In genomic region chr19:46040952-46041500, GRCh38 we compare ENCODE assay signal across 12 cellular contexts. TPM values are rescaled to one million over a fixed set of nuclear protein-coding genes. Genes with fewer than 3 reads are reported as not detected.
DNase-seq lines count a peak whose midpoint lies in the region; ATAC-seq and TF ChIP-seq lines count a peak whose summit lies in the region.
"Had no signal": no experiment of that assay in that cellular context is flagged by ENCODE, and none has a peak within 500 bp of the region (broad histone marks: within the 10 kb centered on the region; RNA-seq: fewer than 3 reads in every experiment).

IGFL4 (minus strand) TSS chr19:46041002; CDS start chr19:46040962, 40 bp downstream.

- H3K27me3 Mint-ChIP-seq in MCF 10A (ENCODE audit: insufficient read depth, unreplicated experiment), result peaks cover 46% of the 10 kb centered on the region

- H3K9ac ChIP-seq in MM.1S (ENCODE audit: low read length), result no peak within 1 kb of the TSS

- H3K36me3 Mint-ChIP-seq in MCF 10A (ENCODE audit: insufficient read depth, unreplicated experiment), result no peaks in the 10 kb centered on the region
- H3K36me3 Mint-ChIP-seq: activated CD8-positive, alpha-beta memory T cell treated with anti-CD3 and anti-CD28 coated beads, Interleukin-2, amount 10 ng/mL, durations not matched to agents 7 days and 5 days had no signal

- CTCF ChIA-PET in MCF 10A (lab: Yijun Ruan, JAX), result interaction anchor here (0.6 to 4.2 kb wide), 6 partner anchors 12 to 1567 kb away, joined by 3 to 28 read pairs (median 6); no protein-coding TSS in a partner anchor

- H3K79me2 ChIP-seq in MM.1S (ENCODE audit: low read length), result no peaks in the 10 kb centered on the region

- H3K4me1 Mint-ChIP-seq in MCF 10A (ENCODE audit: insufficient read depth, unreplicated experiment), result peaks cover 12% of the 10 kb centered on the region
- H3K4me1 Mint-ChIP-seq: activated CD8-positive, alpha-beta memory T cell treated with anti-CD3 and anti-CD28 coated beads, Interleukin-2, amount 10 ng/mL, durations not matched to agents 7 days and 5 days had no signal

- H3K27ac ChIP-seq in breast epithelium (no peak within 1 kb of the TSS), dorsolateral prefrontal cortex (no peak within 1 kb of the TSS), MM.1S (ENCODE audit: low read length) (no peak within 1 kb of the TSS), right lobe of liver (no peak within 1 kb of the TSS)
- H3K27ac ChIP-seq: esophagus squamous epithelium, thoracic aorta had no signal

- H3K9me2 ChIP-seq in MM.1S (replicated peaks; ENCODE audit: insufficient read depth, low read length), result no peaks in the 10 kb centered on the region

- H3K27me3 ChIP-seq in breast epithelium (no peaks in the 10 kb centered on the region), dorsolateral prefrontal cortex (no peaks in the 10 kb centered on the region), MM.1S (replicated peaks; ENCODE audit: insufficient read depth, low read length) (no peaks in the 10 kb centered on the region), right lobe of liver (no peaks in the 10 kb centered on the region)

- WGBS in right lobe of liver (ENCODE audit: insufficient coverage, low coverage, low lambda C conversion rate, missing lambda C conversion rate), result 51% methylated on average over 7 of the region's 7 CpGs

- no peaks in the 10 kb centered on the region for H3F3A ChIP-seq in MM.1S (ENCODE audit: insufficient read depth, low read length)

- no peak within 1 kb of the TSS for H3K27ac Mint-ChIP-seq in MCF 10A (ENCODE audit: low read depth, unreplicated experiment)
- H3K27ac Mint-ChIP-seq: activated CD8-positive, alpha-beta memory T cell treated with anti-CD3 and anti-CD28 coated beads, Interleukin-2, amount 10 ng/mL, durations not matched to agents 7 days and 5 days had no signal

- no TSS peak for BruUV-seq in MCF 10A (replicated peaks; lab: Mats Ljungman, UMichigan)

- no peak for TF ChIP-seq POLR2A in breast epithelium (IDR thresholded peaks at IDR 0.05)
- TF ChIP-seq POLR2A in right lobe of liver (IDR thresholded peaks at IDR 0.05), result no peak

- H3K36me3 ChIP-seq in breast epithelium, result no peaks in the 10 kb centered on the region
- H3K36me3 ChIP-seq in MM.1S (replicated peaks; ENCODE audit: insufficient read depth, low read length), result no peaks in the 10 kb centered on the region
- H3K36me3 ChIP-seq in right lobe of liver, result no peaks in the 10 kb centered on the region
- H3K36me3 ChIP-seq: esophagus squamous epithelium, thoracic aorta had no signal

- DNase-seq in MCF 10A (ENCODE audit: unreplicated experiment), result peak; percentile 51
- no peak for DNase-seq in breast epithelium (ENCODE audit: low spot score in 2 of 2)
- peak; percentile 46 for DNase-seq in NCI-H2196 treated with DMSO at 0.1 percent for 48 hours (lab: John Stamatoyannopoulos, UW; ENCODE audit: unreplicated experiment)
- DNase-seq in dorsolateral prefrontal cortex, result no peak
- DNase-seq in MM.1S, result no peak
- no peak for DNase-seq in right lobe of liver
- DNase-seq: activated CD8-positive, alpha-beta memory T cell treated with anti-CD3 and anti-CD28 coated beads, Interleukin-2, amount 10 ng/mL, durations not matched to agents 7 days and 5 days; activated naive CD4-positive, alpha-beta T cell treated with anti-CD3 and anti-CD28 coated beads, Interleukin-2, amount 50 U/mL, for 16 hours; esophagus squamous epithelium had no signal

- no peak within 1 kb of the TSS for H3K4me3 Mint-ChIP-seq in MCF 10A (ENCODE audit: unreplicated experiment)
- H3K4me3 Mint-ChIP-seq: activated CD8-positive, alpha-beta memory T cell treated with anti-CD3 and anti-CD28 coated beads, Interleukin-2, amount 10 ng/mL, durations not matched to agents 7 days and 5 days had no signal

- no peak within 1 kb of the TSS for H3K4me2 ChIP-seq in MM.1S (ENCODE audit: low read depth, low read length)

- ATAC-seq in GM19455 (IDR thresholded peaks at IDR 0.05; ENCODE audit: unreplicated experiment) (no peak), right lobe of liver (no peak), GM21447 (IDR thresholded peaks at IDR 0.05; ENCODE audit: unreplicated experiment) (no peak)
- ATAC-seq: activated CD8-positive, alpha-beta memory T cell treated with anti-CD3 and anti-CD28 coated beads, Interleukin-2, amount 10 ng/mL, durations not matched to agents 7 days and 5 days had no signal

- intact Hi-C loops in MCF 10A (cut with micrococcal nuclease), result loop anchor here (1.0 kb wide), 1 partner anchor 29 kb away; no protein-coding TSS in a partner anchor
- intact Hi-C loops in breast epithelium (cut with DNase I; ENCODE audit: low total_unique reads), result no loop called here
- intact Hi-C loops in dorsolateral prefrontal cortex (cut with DNase I), result no loop called here
- intact Hi-C loops in right lobe of liver (cut with DNase I), result no loop called here

- TF ChIP-seq CTCF in MCF 10A (IDR thresholded peaks at IDR 0.05; ENCODE audit: unreplicated experiment) (no peak), breast epithelium (IDR thresholded peaks at IDR 0.05) (no peak), dorsolateral prefrontal cortex (IDR thresholded peaks at IDR 0.05 in 54 of 56, conservative IDR thresholded peaks at IDR 0.05 in 2 of 56; ENCODE audit: low read depth in 1 of 56, partially characterized antibody in 56 of 56) (no peak), MM.1S (IDR thresholded peaks at IDR 0.05; ENCODE audit: low read length) (no peak), right lobe of liver (IDR thresholded peaks at IDR 0.05) (no peak)

- POLR2A ChIA-PET in MCF 10A (lab: Yijun Ruan, JAX), result interaction anchor here (0.7 to 3.5 kb wide), 7 partner anchors 9 to 29 kb away, joined by 3 to 17 read pairs (median 7); no protein-coding TSS in a partner anchor

- H3K9me3 ChIP-seq in breast epithelium (no peaks in the 10 kb centered on the region), MM.1S (replicated peaks; ENCODE audit: insufficient read depth, low read length) (no peaks in the 10 kb centered on the region), right lobe of liver (no peaks in the 10 kb centered on the region)
- H3K9me3 ChIP-seq: esophagus squamous epithelium, thoracic aorta had no signal

- no peak within 1 kb of the TSS for H3K4me3 ChIP-seq in breast epithelium
- no peak within 1 kb of the TSS for H3K4me3 ChIP-seq in dorsolateral prefrontal cortex
- no peak within 1 kb of the TSS for H3K4me3 ChIP-seq in MM.1S (ENCODE audit: low read length)
- no peak within 1 kb of the TSS for H3K4me3 ChIP-seq in right lobe of liver
- H3K4me3 ChIP-seq: esophagus squamous epithelium, thoracic aorta had no signal

- H4K20me1 ChIP-seq in MM.1S (ENCODE audit: insufficient read depth, low read length), result no peaks in the 10 kb centered on the region

- no peak within 1 kb of the TSS for H2AFZ ChIP-seq in MM.1S (ENCODE audit: low read length)

- H3K9me3 Mint-ChIP-seq in MCF 10A (ENCODE audit: unreplicated experiment), result no peaks in the 10 kb centered on the region

- peaks cover 0 to 7% of the 10 kb centered on the region in 2 donors for H3K4me1 ChIP-seq in breast epithelium
- no peaks in the 10 kb centered on the region for H3K4me1 ChIP-seq in MM.1S (ENCODE audit: low read length)
- H3K4me1 ChIP-seq in right lobe of liver, result no peaks in the 10 kb centered on the region

RNA-seq across cellular contexts. Expression of gene IGFL4, which starts in this region (rescaled TPM):
- total RNA-seq in MCF 10A (2022) (0.54 TPM in 1 of 2 replicates, not detected in the other), breast epithelium (not detected), dorsolateral prefrontal cortex (10 to 100 TPM in 94 of 120 experiments, 1 to 10 TPM in 26; 6.0 to 28.7 (median 12.4) TPM), right lobe of liver (not detected)
- total RNA-seq: activated CD8-positive, alpha-beta memory T cell treated with anti-CD3 and anti-CD28 coated beads, Interleukin-2, amount 10 ng/mL, durations not matched to agents 7 days and 5 days; esophagus squamous epithelium; thoracic aorta had no signal

Comparison
In these comparisons a context has a peak if more than half of its experiments do, and no peak if none do; other contexts are left out.
1. Peak in DNase-seq in MCF 10A; RNA of the gene not detected or under 1 TPM.